In the genomic region with DNA sequence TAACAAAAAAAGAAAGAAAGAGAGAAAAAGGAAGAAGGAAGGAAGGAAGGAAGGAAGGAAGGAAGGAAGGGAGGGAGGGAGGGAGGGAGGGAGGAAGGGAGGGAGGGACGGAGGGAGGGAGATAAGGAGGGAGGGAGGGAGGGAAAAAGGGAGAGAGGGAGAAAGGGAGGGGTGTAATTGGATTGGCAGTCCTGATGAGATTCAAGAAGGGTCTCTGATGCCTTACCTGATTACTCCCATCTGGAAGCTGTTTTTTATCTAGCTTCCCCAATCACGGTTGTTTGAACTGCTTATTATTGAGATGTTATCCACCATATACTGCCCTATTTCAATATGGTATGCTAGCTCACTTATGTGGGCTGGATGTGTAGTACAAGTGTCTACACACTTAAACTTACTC, we compare ENCODE assay signal across 20 cellular contexts. TPM values are rescaled to one million over a fixed set of nuclear protein-coding genes. Genes with fewer than 3 reads are reported as not detected.
DNase-seq lines count a peak whose midpoint lies in the region; ATAC-seq, FAIRE-seq and TF ChIP-seq lines count a peak whose summit lies in the region.
"Had no signal": no experiment of that assay in that cellular context is flagged by ENCODE, and none has a peak within 500 bp of the region (broad histone marks: within the 10 kb centered on the region; RNA-seq: fewer than 3 reads in every experiment).

No MANE protein-coding gene starts in this region.

- CTCF ChIA-PET in activated naive CD4-positive, alpha-beta T cell treated with anti-CD3 and anti-CD28 coated beads, Interleukin-2, amount 10 ng/mL, durations not matched to agents 7 days and 5 days (lab: Charles Lee) = no interaction called here
- CTCF ChIA-PET in endothelial cell of umbilical vein (lab: Charles Lee) = no interaction called here
- CTCF ChIA-PET in A673 (lab: Charles Lee) = no interaction called here

- intact Hi-C loops in endothelial cell of umbilical vein (cut with micrococcal nuclease) = loop anchor here (5.0 to 10.0 kb wide), 2 partner anchors 37 to 1314 kb away; no protein-coding TSS in a partner anchor
- intact Hi-C loops in A673 (cut with micrococcal nuclease; ENCODE audit: unreplicated experiment) = no loop called here

- H4K20me1 ChIP-seq in endothelial cell of umbilical vein (replicated peaks; ENCODE audit: control insufficient read depth, extremely low read depth, insufficient read depth, low read length) = no peaks in the 10 kb centered on the region

- TF ChIP-seq CTCF in endothelial cell of umbilical vein (IDR thresholded peaks at IDR 0.05; ENCODE audit: extremely low read depth in 1 of 2, insufficient read depth in 1 of 2, low read depth in 1 of 2, low read length in 2 of 2) (no peak), foreskin keratinocyte (conservative IDR thresholded peaks at IDR 0.05) (no peak), A673 (conservative IDR thresholded peaks at IDR 0.05; ENCODE audit: low read depth, low read length) (no peak)

- H3K9me1 ChIP-seq in endothelial cell of umbilical vein (replicated peaks; ENCODE audit: control insufficient read depth, extremely low read depth, insufficient read depth, low read length) = no peaks in the 10 kb centered on the region

- H3K4me1 ChIP-seq in SJSA1 (replicated peaks) (peaks cover 45% of the 10 kb centered on the region), endothelial cell of umbilical vein (ENCODE audit: control insufficient read depth, extremely low read depth, insufficient read depth, low read length) (peaks cover 44% of the 10 kb centered on the region), subcutaneous abdominal adipose tissue (ENCODE audit: control insufficient read depth in 5 of 5, insufficient read depth in 5 of 5, low read length in 5 of 5) (peaks cover 0 to 36% (median 0%) of the 10 kb centered on the region in 5 donors), foreskin keratinocyte (no peaks in the 10 kb centered on the region), A673 (ENCODE audit: insufficient read depth, low read length, poor library complexity, severe bottlenecking) (no peaks in the 10 kb centered on the region)
- H3K4me1 ChIP-seq: SJCRH30 had no signal

- H3K36me3 ChIP-seq in SJSA1 = no peaks in the 10 kb centered on the region
- no peaks in the 10 kb centered on the region for H3K36me3 ChIP-seq in endothelial cell of umbilical vein (ENCODE audit: control insufficient read depth in 2 of 2, extremely low read depth in 1 of 2, insufficient read depth in 2 of 2, low read length in 2 of 2)
- H3K36me3 ChIP-seq in subcutaneous abdominal adipose tissue (ENCODE audit: control insufficient read depth in 5 of 5, insufficient read depth in 5 of 5, low read length in 5 of 5) = no peaks in the 10 kb centered on the region
- no peaks in the 10 kb centered on the region for H3K36me3 ChIP-seq in A673 (ENCODE audit: insufficient read depth, low read length, poor library complexity, severe bottlenecking)
- H3K36me3 ChIP-seq: SJCRH30 had no signal

- dilution Hi-C loops in endothelial cell of umbilical vein (cut with MboI; ENCODE audit: extremely low pct_ligation_motif_present, low sequenced_read_pairs) = no loop called here

- no peaks in the 10 kb centered on the region for H3K36me3 Mint-ChIP-seq in activated naive CD4-positive, alpha-beta T cell treated with anti-CD3 and anti-CD28 coated beads, Interleukin-2, amount 50 U/mL, for 24 hours
- H3K36me3 Mint-ChIP-seq in activated naive CD4-positive, alpha-beta T cell treated with anti-CD3 and anti-CD28 coated beads, Interleukin-2, amount 10 ng/mL, durations not matched to agents 7 days and 5 days = no peaks in the 10 kb centered on the region

- H3K4me3 Mint-ChIP-seq in activated naive CD4-positive, alpha-beta T cell treated with anti-CD3 and anti-CD28 coated beads, Interleukin-2, amount 50 U/mL, for 24 hours = no peak overlapping the region
- H3K4me3 Mint-ChIP-seq in activated naive CD4-positive, alpha-beta T cell treated with anti-CD3 and anti-CD28 coated beads, Interleukin-2, amount 10 ng/mL, durations not matched to agents 7 days and 5 days = no peak overlapping the region

- no peak for ATAC-seq in foreskin keratinocyte

- no peak for DNase-seq in activated naive CD4-positive, alpha-beta T cell treated with anti-CD3 and anti-CD28 coated beads, Interleukin-2, amount 10 ng/mL, durations not matched to agents 7 days and 5 days
- DNase-seq in SJSA1 (ENCODE audit: low read depth in 1 of 2, low spot score in 2 of 2) = no peak
- DNase-seq in endothelial cell of umbilical vein (ENCODE audit: low read depth, low spot score) = no peak
- DNase-seq in foreskin keratinocyte = no peak
- no peak for DNase-seq in cerebellar nuclear complex (lab: John Stamatoyannopoulos, UW)
- DNase-seq in A673 (ENCODE audit: low spot score) = no peak
- DNase-seq: 8988T, C1 segment of cervical spinal cord, DMS 273 treated with DMSO at 0.1 percent for 48 hours, Karpas-422, MM.1S, NCI-H1105, NCI-H1694, NCI-H524 treated with DMSO at 0.1 percent for 48 hours, SJCRH30 had no signal

- H3K27me3 ChIP-seq in SJSA1 (replicated peaks) (0 out of 2 replicates have a peak, but pooled peaks cover 2% of the 10 kb centered on the region), endothelial cell of umbilical vein (ENCODE audit: control insufficient read depth in 2 of 2, insufficient read depth in 2 of 2, low read length in 2 of 2) (no peaks in the 10 kb centered on the region), subcutaneous abdominal adipose tissue (ENCODE audit: control insufficient read depth in 5 of 5, insufficient read depth in 4 of 5, low read length in 5 of 5) (no peaks in the 10 kb centered on the region), foreskin keratinocyte (peaks cover 18% of the 10 kb centered on the region), A673 (replicated peaks; ENCODE audit: insufficient read depth, low read depth, low read length, poor library complexity) (no peaks in the 10 kb centered on the region)
- H3K27me3 ChIP-seq: SJCRH30 had no signal

- BruUV-seq in endothelial cell of umbilical vein (replicated peaks; lab: Mats Ljungman, UMichigan) (no TSS peak), A673 (replicated peaks; lab: Mats Ljungman, UMichigan) (no TSS peak)

- no peak overlapping the region for H2AFZ ChIP-seq in endothelial cell of umbilical vein (ENCODE audit: low read depth, low read length)

- H3K4me3 ChIP-seq in SJSA1 (no peak overlapping the region), endothelial cell of umbilical vein (replicated peaks in 1 of 3; ENCODE audit: insufficient read depth in 1 of 3, low read depth in 1 of 3, low read length in 3 of 3) (no peak overlapping the region), subcutaneous abdominal adipose tissue (ENCODE audit: low read depth in 1 of 5, low read length in 5 of 5) (no peak overlapping the region), A673 (ENCODE audit: low read depth, low read length, poor library complexity, severe bottlenecking) (no peak overlapping the region)
- H3K4me3 ChIP-seq: SJCRH30 had no signal

- POLR2A ChIA-PET in endothelial cell of umbilical vein (lab: Charles Lee) (no interaction called here), A673 (lab: Charles Lee; ENCODE audit: low non-redundant PET) (no interaction called here)

- H3K9me3 ChIP-seq in SJSA1 (replicated peaks) (no peaks in the 10 kb centered on the region), endothelial cell of umbilical vein (replicated peaks; ENCODE audit: control insufficient read depth, insufficient read depth, low read length) (no peaks in the 10 kb centered on the region), subcutaneous abdominal adipose tissue (ENCODE audit: control insufficient read depth in 5 of 5, low read length in 5 of 5) (no peaks in the 10 kb centered on the region), A673 (ENCODE audit: low read depth, low read length, poor library complexity, severe bottlenecking) (no peaks in the 10 kb centered on the region)
- H3K9me3 ChIP-seq: SJCRH30 had no signal

- peak overlapping the region; percentile 61 for H3K27ac Mint-ChIP-seq in activated naive CD4-positive, alpha-beta T cell treated with anti-CD3 and anti-CD28 coated beads, Interleukin-2, amount 50 U/mL, for 24 hours
- H3K27ac Mint-ChIP-seq in activated naive CD4-positive, alpha-beta T cell treated with anti-CD3 and anti-CD28 coated beads, Interleukin-2, amount 10 ng/mL, durations not matched to agents 7 days and 5 days = no peak overlapping the region

- no peak for TF ChIP-seq POLR2A in endothelial cell of umbilical vein (IDR thresholded peaks at IDR 0.05; ENCODE audit: low read depth, low read length)

- H3K9ac ChIP-seq in endothelial cell of umbilical vein (replicated peaks; ENCODE audit: extremely low read depth, insufficient read depth, low read length) = peak overlapping the region; percentile 43
- no peak overlapping the region for H3K9ac ChIP-seq in subcutaneous abdominal adipose tissue (ENCODE audit: low read length in 5 of 5)

- H3K4me1 Mint-ChIP-seq in activated naive CD4-positive, alpha-beta T cell treated with anti-CD3 and anti-CD28 coated beads, Interleukin-2, amount 50 U/mL, for 24 hours = no peaks in the 10 kb centered on the region
- H3K4me1 Mint-ChIP-seq in activated naive CD4-positive, alpha-beta T cell treated with anti-CD3 and anti-CD28 coated beads, Interleukin-2, amount 10 ng/mL, durations not matched to agents 7 days and 5 days = no peaks in the 10 kb centered on the region

- H3K4me2 ChIP-seq in endothelial cell of umbilical vein (ENCODE audit: insufficient read depth, low read length) = no peak overlapping the region

- no peak for FAIRE-seq in endothelial cell of umbilical vein (lab: Jason Lieb, UNC)
- FAIRE-seq: GM19239 had no signal

- peaks cover 6% of the 10 kb centered on the region for H3K27me3 Mint-ChIP-seq in activated naive CD4-positive, alpha-beta T cell treated with anti-CD3 and anti-CD28 coated beads, Interleukin-2, amount 50 U/mL, for 24 hours
- H3K27me3 Mint-ChIP-seq in activated naive CD4-positive, alpha-beta T cell treated with anti-CD3 and anti-CD28 coated beads, Interleukin-2, amount 10 ng/mL, durations not matched to agents 7 days and 5 days = no peaks in the 10 kb centered on the region

- no peaks in the 10 kb centered on the region for H3K9me3 Mint-ChIP-seq in activated naive CD4-positive, alpha-beta T cell treated with anti-CD3 and anti-CD28 coated beads, Interleukin-2, amount 50 U/mL, for 24 hours
- no peaks in the 10 kb centered on the region for H3K9me3 Mint-ChIP-seq in activated naive CD4-positive, alpha-beta T cell treated with anti-CD3 and anti-CD28 coated beads, Interleukin-2, amount 10 ng/mL, durations not matched to agents 7 days and 5 days

- no peaks in the 10 kb centered on the region for H3K79me2 ChIP-seq in endothelial cell of umbilical vein (ENCODE audit: control insufficient read depth, insufficient read depth, low read length)

- peak overlapping the region; percentile 45 for H3K27ac ChIP-seq in SJSA1
- H3K27ac ChIP-seq in endothelial cell of umbilical vein (ENCODE audit: insufficient read depth, low read depth, low read length) = peak overlapping the region; percentile 72
- peak overlapping the region; percentile 54 for H3K27ac ChIP-seq in subcutaneous abdominal adipose tissue (ENCODE audit: low read depth, low read length)
- no peak overlapping the region for H3K27ac ChIP-seq in foreskin keratinocyte
- H3K27ac ChIP-seq in A673 (ENCODE audit: low read depth, low read length, poor library complexity, severe bottlenecking) = no peak overlapping the region
- H3K27ac ChIP-seq: RWPE1, SJCRH30 had no signal

RNA-seq across cellular contexts. Expression of a gene that starts 27.3 kb away (rescaled TPM):
- 29.0 and 30.6 TPM in 2 replicates for total RNA-seq in SJSA1 (2014; rRNA removed; shearing (Covaris generic))
- total RNA-seq in endothelial cell of umbilical vein (208 and 215 TPM in 2 replicates), foreskin keratinocyte (1.7 and 2.4 TPM in 2 replicates), A673 (2021) (14.3 and 14.7 TPM in 2 replicates)
- polyA plus RNA-seq in endothelial cell of umbilical vein (90.4 and 92.3 TPM in 2 replicates), foreskin keratinocyte (2.3 and 3.1 TPM in 2 replicates)
- 93.2 and 133 TPM in 2 replicates for polyA plus RNA-seq in endothelial cell of umbilical vein (2011; cell fraction: cytosol; rRNA removed)
- polyA plus RNA-seq in endothelial cell of umbilical vein (2011; cell fraction: nucleus; rRNA removed) = 45.5 and 59.6 TPM in 2 replicates
- 143 and 162 TPM in 2 replicates for polyA plus RNA-seq in endothelial cell of umbilical vein (2012)
- polyA minus RNA-seq in endothelial cell of umbilical vein = 43.9 and 44.6 TPM in 2 replicates
- 1.6 TPM for polyA minus RNA-seq in endothelial cell of umbilical vein (2011; cell fraction: cytosol; rRNA and poly(A)+ RNA removed)
- 75.7 and 94.4 TPM in 2 replicates for polyA minus RNA-seq in endothelial cell of umbilical vein (2011; cell fraction: nucleus; rRNA and poly(A)+ RNA removed)

RNA-seq across cellular contexts. Expression of a gene that starts 42.5 kb away (rescaled TPM):
- total RNA-seq in SJSA1 (2014; rRNA removed; shearing (Covaris generic)) = not detected in 2 replicates
- total RNA-seq in endothelial cell of umbilical vein (not detected in 2 replicates), foreskin keratinocyte (not detected in 2 replicates), A673 (2021) (not detected in 2 replicates)
- polyA plus RNA-seq in endothelial cell of umbilical vein (not detected in 2 replicates), foreskin keratinocyte (not detected in 2 replicates)
- polyA plus RNA-seq in endothelial cell of umbilical vein (2011; cell fraction: cytosol; rRNA removed) = not detected in 2 replicates
- polyA plus RNA-seq in endothelial cell of umbilical vein (2011; cell fraction: nucleus; rRNA removed) = not detected in 2 replicates
- polyA plus RNA-seq in endothelial cell of umbilical vein (2012) = not detected in 2 replicates
- polyA minus RNA-seq in endothelial cell of umbilical vein = not detected in 2 replicates
- 1.3 TPM for polyA minus RNA-seq in endothelial cell of umbilical vein (2011; cell fraction: cytosol; rRNA and poly(A)+ RNA removed)
- polyA minus RNA-seq in endothelial cell of umbilical vein (2011; cell fraction: nucleus; rRNA and poly(A)+ RNA removed) = not detected in 2 replicates
- total RNA-seq: H4 had no signal

RNA-seq across cellular contexts. Expression of a gene that starts 55.3 kb away (rescaled TPM):
- 33.8 and 44.1 TPM in 2 replicates for total RNA-seq in SJSA1 (2014; rRNA removed; shearing (Covaris generic))
- 23.9 and 28.4 TPM in 2 replicates for total RNA-seq in endothelial cell of umbilical vein
- polyA plus RNA-seq in endothelial cell of umbilical vein = 14.8 and 21.9 TPM in 2 replicates
- polyA plus RNA-seq in endothelial cell of umbilical vein (2011; cell fraction: cytosol; rRNA removed) = 22.8 and 23.2 TPM in 2 replicates
- 18.6 and 18.9 TPM in 2 replicates for polyA plus RNA-seq in endothelial cell of umbilical vein (2011; cell fraction: nucleus; rRNA removed)
- polyA plus RNA-seq in endothelial cell of umbilical vein (2012) = 22.0 and 25.9 TPM in 2 replicates
- 12.4 and 13.1 TPM in 2 replicates for polyA minus RNA-seq in endothelial cell of umbilical vein
- polyA minus RNA-seq in endothelial cell of umbilical vein (2011; cell fraction: cytosol; rRNA and poly(A)+ RNA removed) = 9.6 TPM
- 15.3 and 21.1 TPM in 2 replicates for polyA minus RNA-seq in endothelial cell of umbilical vein (2011; cell fraction: nucleus; rRNA and poly(A)+ RNA removed)
- 23.9 and 26.7 TPM in 2 replicates for total RNA-seq in foreskin keratinocyte
- polyA plus RNA-seq in foreskin keratinocyte = 22.4 and 22.9 TPM in 2 replicates
- 19.2 and 19.8 TPM in 2 replicates for total RNA-seq in A673 (2021)

RNA-seq across cellular contexts. Expression of a gene that starts 58.3 kb away (rescaled TPM):
- total RNA-seq in SJSA1 (2014; rRNA removed; shearing (Covaris generic)) = 13.8 and 17.4 TPM in 2 replicates
- total RNA-seq in endothelial cell of umbilical vein (33.1 and 65.9 TPM in 2 replicates), foreskin keratinocyte (21.8 and 67.5 TPM in 2 replicates), A673 (2021) (6.1 and 7.8 TPM in 2 replicates)
- polyA plus RNA-seq in endothelial cell of umbilical vein (49.9 and 57.3 TPM in 2 replicates), foreskin keratinocyte (19.3 and 71.3 TPM in 2 replicates)
- polyA plus RNA-seq in endothelial cell of umbilical vein (2011; cell fraction: cytosol; rRNA removed) = 29.5 and 34.7 TPM in 2 replicates
- polyA plus RNA-seq in endothelial cell of umbilical vein (2011; cell fraction: nucleus; rRNA removed) = 16.0 and 16.1 TPM in 2 replicates
- 47.8 and 68.3 TPM in 2 replicates for polyA plus RNA-seq in endothelial cell of umbilical vein (2012)
- polyA minus RNA-seq in endothelial cell of umbilical vein = 19.5 and 23.9 TPM in 2 replicates
- not detected for polyA minus RNA-seq in endothelial cell of umbilical vein (2011; cell fraction: cytosol; rRNA and poly(A)+ RNA removed)
- polyA minus RNA-seq in endothelial cell of umbilical vein (2011; cell fraction: nucleus; rRNA and poly(A)+ RNA removed) = 7.4 and 11.3 TPM in 2 replicates

Comparison
In these comparisons a context has a peak if more than half of its experiments do, and no peak if none do; other contexts are left out.
1. H3K27ac ChIP-seq: peak in SJSA1 (single experiment), endothelial cell of umbilical vein (single experiment) and subcutaneous abdominal adipose tissue (single experiment); none in foreskin keratinocyte (single experiment) and A673 (single experiment).